Comparison of ENCODE assay signal across 12 cellular contexts in genomic region chr3:178669758-178670157, GRCh38.
DNase-seq lines count a peak whose midpoint lies in the region; ATAC-seq lines count a peak whose summit lies in the region.
"Had no signal": no experiment of that assay in that cellular context is flagged by ENCODE, and none has a peak within 500 bp of the region (broad histone marks: within the 10 kb centered on the region; RNA-seq: fewer than 3 reads in every experiment).

No MANE protein-coding gene starts in this region.

- H3K79me2 ChIP-seq in GM23248 (ENCODE audit: insufficient read depth), result no peaks in the 10 kb centered on the region

- no peaks in the 10 kb centered on the region for H3K9me3 ChIP-seq in GM23248 (ENCODE audit: low read depth)
- H3K9me3 ChIP-seq: esophagus squamous epithelium, thyroid gland had no signal

- H3K27ac ChIP-seq in GM23248, result no peak overlapping the region
- H3K27ac ChIP-seq: esophagus squamous epithelium, thyroid gland had no signal

- 47 to 52% methylated on average over 2 of the region's 2 CpGs for WGBS in GM23248 (ENCODE audit: low coverage in 1 of 2, low lambda C conversion rate in 2 of 2, missing lambda C conversion rate in 2 of 2), 2 experiments

- no peak overlapping the region for H2AFZ ChIP-seq in GM23248

- no peaks in the 10 kb centered on the region for H3K4me1 ChIP-seq in GM23248 (ENCODE audit: insufficient read depth)

- no peak overlapping the region for H3K4me2 ChIP-seq in GM23248 (ENCODE audit: unreplicated experiment)

- no peak overlapping the region for H3K4me3 ChIP-seq in GM23248
- H3K4me3 ChIP-seq: esophagus squamous epithelium, thyroid gland had no signal

- DNase-seq in kidney glomerular epithelial cell (lab: John Stamatoyannopoulos, UW) (peak; percentile 27), GM23248 (no peak), NCI-H2107 (lab: John Stamatoyannopoulos, UW) (no peak), COLO829 (ENCODE audit: low spot score) (no peak)
- DNase-seq: CD4-positive, alpha-beta memory T cell; esophagus squamous epithelium; NCI-H1694 treated with DMSO at 0.1 percent for 48 hours; posterior cingulate gyrus; thyroid gland had no signal

- no peak overlapping the region for H3K9ac ChIP-seq in GM23248

- H4K20me1 ChIP-seq in GM23248 (ENCODE audit: insufficient read depth), result no peaks in the 10 kb centered on the region

- ATAC-seq in GM18868 (IDR thresholded peaks at IDR 0.05; ENCODE audit: unreplicated experiment), result peak; percentile 48
- ATAC-seq in GM21576 (IDR thresholded peaks at IDR 0.05; ENCODE audit: unreplicated experiment), result peak; percentile 42
- peak; percentile 46 for ATAC-seq in HG03139 (IDR thresholded peaks at IDR 0.05; ENCODE audit: unreplicated experiment)

- no peaks in the 10 kb centered on the region for H3K9me2 ChIP-seq in GM23248 (ENCODE audit: insufficient read depth)

- in situ Hi-C loops in GM23248 (cut with MboI), result no loop called here

- H3K36me3 ChIP-seq in GM23248 (ENCODE audit: low read depth), result no peaks in the 10 kb centered on the region
- H3K36me3 ChIP-seq: esophagus squamous epithelium, thyroid gland had no signal

- no peaks in the 10 kb centered on the region for H3K27me3 ChIP-seq in GM23248 (replicated peaks; ENCODE audit: insufficient read depth)
- H3K27me3 ChIP-seq: esophagus squamous epithelium, thyroid gland had no signal

- no peaks in the 10 kb centered on the region for H3F3A ChIP-seq in GM23248 (ENCODE audit: insufficient read depth)
